1 cellular context compared by ENCODE assay signal in the genomic region with DNA sequence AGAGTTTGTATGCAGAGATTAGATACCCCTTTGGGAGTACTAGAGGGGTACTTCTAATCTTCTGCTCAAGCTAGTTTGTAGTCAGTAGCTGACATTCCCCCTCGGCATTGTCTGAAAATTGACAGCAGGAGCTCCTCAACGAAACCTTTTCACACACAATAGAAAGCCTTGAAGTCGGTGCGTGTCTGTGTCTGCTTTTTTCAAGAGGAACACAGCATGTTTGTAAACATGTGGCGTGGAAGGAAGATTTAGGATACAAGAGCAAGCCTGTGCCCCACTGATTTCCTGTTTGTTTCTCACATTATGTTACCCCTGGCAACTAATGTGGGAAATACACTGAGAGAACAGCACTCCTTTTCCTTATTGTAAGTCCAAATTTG.
TF ChIP-seq lines count a peak whose summit lies in the region.

No MANE protein-coding gene starts in this region.

TF ChIP-seq in GM23338, 12 proteins besides CTCF, POLR2A, EP300 and RAD21:
- TF ChIP-seq, protein P1, sequence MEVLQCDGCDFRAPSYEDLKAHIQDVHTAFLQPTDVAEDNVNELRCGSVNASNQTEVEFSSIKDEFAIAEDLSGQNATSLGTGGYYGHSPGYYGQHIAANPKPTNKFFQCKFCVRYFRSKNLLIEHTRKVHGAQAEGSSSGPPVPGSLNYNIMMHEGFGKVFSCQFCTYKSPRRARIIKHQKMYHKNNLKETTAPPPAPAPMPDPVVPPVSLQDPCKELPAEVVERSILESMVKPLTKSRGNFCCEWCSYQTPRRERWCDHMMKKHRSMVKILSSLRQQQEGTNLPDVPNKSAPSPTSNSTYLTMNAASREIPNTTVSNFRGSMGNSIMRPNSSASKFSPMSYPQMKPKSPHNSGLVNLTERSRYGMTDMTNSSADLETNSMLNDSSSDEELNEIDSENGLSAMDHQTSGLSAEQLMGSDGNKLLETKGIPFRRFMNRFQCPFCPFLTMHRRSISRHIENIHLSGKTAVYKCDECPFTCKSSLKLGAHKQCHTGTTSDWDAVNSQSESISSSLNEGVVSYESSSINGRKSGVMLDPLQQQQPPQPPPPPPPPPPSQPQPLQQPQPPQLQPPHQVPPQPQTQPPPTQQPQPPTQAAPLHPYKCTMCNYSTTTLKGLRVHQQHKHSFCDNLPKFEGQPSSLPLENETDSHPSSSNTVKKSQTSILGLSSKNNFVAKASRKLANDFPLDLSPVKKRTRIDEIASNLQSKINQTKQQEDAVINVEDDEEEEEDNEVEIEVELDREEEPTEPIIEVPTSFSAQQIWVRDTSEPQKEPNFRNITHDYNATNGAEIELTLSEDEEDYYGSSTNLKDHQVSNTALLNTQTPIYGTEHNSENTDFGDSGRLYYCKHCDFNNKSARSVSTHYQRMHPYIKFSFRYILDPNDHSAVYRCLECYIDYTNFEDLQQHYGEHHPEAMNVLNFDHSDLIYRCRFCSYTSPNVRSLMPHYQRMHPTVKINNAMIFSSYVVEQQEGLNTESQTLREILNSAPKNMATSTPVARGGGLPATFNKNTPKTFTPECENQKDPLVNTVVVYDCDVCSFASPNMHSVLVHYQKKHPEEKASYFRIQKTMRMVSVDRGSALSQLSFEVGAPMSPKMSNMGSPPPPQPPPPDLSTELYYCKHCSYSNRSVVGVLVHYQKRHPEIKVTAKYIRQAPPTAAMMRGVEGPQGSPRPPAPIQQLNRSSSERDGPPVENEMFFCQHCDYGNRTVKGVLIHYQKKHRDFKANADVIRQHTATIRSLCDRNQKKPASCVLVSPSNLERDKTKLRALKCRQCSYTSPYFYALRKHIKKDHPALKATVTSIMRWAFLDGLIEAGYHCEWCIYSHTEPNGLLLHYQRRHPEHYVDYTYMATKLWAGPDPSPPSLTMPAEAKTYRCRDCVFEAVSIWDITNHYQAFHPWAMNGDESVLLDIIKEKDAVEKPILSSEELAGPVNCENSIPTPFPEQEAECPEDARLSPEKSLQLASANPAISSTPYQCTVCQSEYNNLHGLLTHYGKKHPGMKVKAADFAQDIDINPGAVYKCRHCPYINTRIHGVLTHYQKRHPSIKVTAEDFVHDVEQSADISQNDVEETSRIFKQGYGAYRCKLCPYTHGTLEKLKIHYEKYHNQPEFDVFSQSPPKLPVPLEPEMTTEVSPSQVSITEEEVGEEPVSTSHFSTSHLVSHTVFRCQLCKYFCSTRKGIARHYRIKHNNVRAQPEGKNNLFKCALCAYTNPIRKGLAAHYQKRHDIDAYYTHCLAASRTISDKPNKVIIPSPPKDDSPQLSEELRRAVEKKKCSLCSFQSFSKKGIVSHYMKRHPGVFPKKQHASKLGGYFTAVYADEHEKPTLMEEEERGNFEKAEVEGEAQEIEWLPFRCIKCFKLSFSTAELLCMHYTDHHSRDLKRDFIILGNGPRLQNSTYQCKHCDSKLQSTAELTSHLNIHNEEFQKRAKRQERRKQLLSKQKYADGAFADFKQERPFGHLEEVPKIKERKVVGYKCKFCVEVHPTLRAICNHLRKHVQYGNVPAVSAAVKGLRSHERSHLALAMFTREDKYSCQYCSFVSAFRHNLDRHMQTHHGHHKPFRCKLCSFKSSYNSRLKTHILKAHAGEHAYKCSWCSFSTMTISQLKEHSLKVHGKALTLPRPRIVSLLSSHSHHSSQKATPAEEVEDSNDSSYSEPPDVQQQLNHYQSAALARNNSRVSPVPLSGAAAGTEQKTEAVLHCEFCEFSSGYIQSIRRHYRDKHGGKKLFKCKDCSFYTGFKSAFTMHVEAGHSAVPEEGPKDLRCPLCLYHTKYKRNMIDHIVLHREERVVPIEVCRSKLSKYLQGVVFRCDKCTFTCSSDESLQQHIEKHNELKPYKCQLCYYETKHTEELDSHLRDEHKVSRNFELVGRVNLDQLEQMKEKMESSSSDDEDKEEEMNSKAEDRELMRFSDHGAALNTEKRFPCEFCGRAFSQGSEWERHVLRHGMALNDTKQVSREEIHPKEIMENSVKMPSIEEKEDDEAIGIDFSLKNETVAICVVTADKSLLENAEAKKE (CRISPR knock-in tag; IDR thresholded peaks at IDR 0.05): peak; percentile 41; the same call in 1 of the 2 replicates
- no peak for TF ChIP-seq JUNB (IDR thresholded peaks at IDR 0.05; ENCODE audit: unreplicated experiment)
- TF ChIP-seq EZH2phosphoT487 (IDR thresholded peaks at IDR 0.05; ENCODE audit: unreplicated experiment): no peak
- TF ChIP-seq REST (IDR thresholded peaks at IDR 0.05; ENCODE audit: unreplicated experiment): no peak
